In genomic region chr3:158801696-158802398, GRCh38 we compare ENCODE assay signal across 8 cellular contexts. TPM values are rescaled to one million over a fixed set of nuclear protein-coding genes. Genes with fewer than 3 reads are reported as not detected.
DNase-seq lines count a peak whose midpoint lies in the region; ATAC-seq and TF ChIP-seq lines count a peak whose summit lies in the region.

Gene MFSD1 (plus strand): TSS chr3:158802054. CDS start chr3:158802153, 99 bp downstream.

- peaks cover 39% of the 10 kb centered on the region for H3K4me1 Mint-ChIP-seq in CD14-positive monocyte
- peaks cover 29% of the 10 kb centered on the region for H3K4me1 Mint-ChIP-seq in dendritic cell treated with granulocyte-macrophage colony-stimulating factor and Interleukin-4, amounts not matched to agents 40 ng/mL and 50 ng/mL, for 4 days (ENCODE audit: low read depth)

- H3K36me3 Mint-ChIP-seq in CD14-positive monocyte = peaks cover 19 to 25% of the 10 kb centered on the region in 2 donors
- H3K36me3 Mint-ChIP-seq in dendritic cell treated with granulocyte-macrophage colony-stimulating factor and Interleukin-4, amounts not matched to agents 40 ng/mL and 50 ng/mL, for 4 days (ENCODE audit: low read depth) = peaks cover 41% of the 10 kb centered on the region

- intact Hi-C loops in CD14-positive monocyte (cut with micrococcal nuclease) = no loop called here
- intact Hi-C loops in dendritic cell treated with granulocyte-macrophage colony-stimulating factor and Interleukin-4, amounts not matched to agents 40 ng/mL and 50 ng/mL, for 4 days (cut with micrococcal nuclease) = loop anchor here (1.0 to 10.0 kb wide), 2 partner anchors 8 to 1647 kb away; no protein-coding TSS in a partner anchor
- intact Hi-C loops in left lung (cut with DNase I) = no loop called here

- H3K27me3 Mint-ChIP-seq in CD14-positive monocyte (ENCODE audit: low read depth in 3 of 3) = peaks cover 0 to 3% (median 1%) of the 10 kb centered on the region in 3 donors
- peaks cover 1% of the 10 kb centered on the region for H3K27me3 Mint-ChIP-seq in dendritic cell treated with granulocyte-macrophage colony-stimulating factor and Interleukin-4, amounts not matched to agents 40 ng/mL and 50 ng/mL, for 4 days

- peaks cover 0 to 49% of the 10 kb centered on the region in 2 donors for H3K4me1 ChIP-seq in left lung

- ATAC-seq in GM19397 (IDR thresholded peaks at IDR 0.05; ENCODE audit: unreplicated experiment) = peak; percentile 99
- ATAC-seq in HG03565 (IDR thresholded peaks at IDR 0.05; ENCODE audit: unreplicated experiment) = peak; percentile 98
- ATAC-seq in left lung = peak; percentile 98

- TF ChIP-seq CTCF in CD14-positive monocyte (IDR thresholded peaks at IDR 0.05) (no peak), left lung (IDR thresholded peaks at IDR 0.05) (no peak)

- peak within 1 kb of the TSS; percentile 97 to 99 (median 98) for H3K27ac Mint-ChIP-seq in CD14-positive monocyte
- peak within 1 kb of the TSS; percentile 96 for H3K27ac Mint-ChIP-seq in dendritic cell treated with granulocyte-macrophage colony-stimulating factor and Interleukin-4, amounts not matched to agents 40 ng/mL and 50 ng/mL, for 4 days

- peak within 1 kb of the TSS; percentile 93 to 94 for H3K4me3 Mint-ChIP-seq in CD14-positive monocyte
- H3K4me3 Mint-ChIP-seq in dendritic cell treated with granulocyte-macrophage colony-stimulating factor and Interleukin-4, amounts not matched to agents 40 ng/mL and 50 ng/mL, for 4 days = peak within 1 kb of the TSS; percentile 85

- H3K4me3 ChIP-seq in left lung = peak within 1 kb of the TSS; percentile 78 to 94

- H3K27me3 ChIP-seq in left lung = peaks cover 0 to 3% of the 10 kb centered on the region in 2 donors

- no peaks in the 10 kb centered on the region for H3K9me3 ChIP-seq in left lung

- H3K9me3 Mint-ChIP-seq in CD14-positive monocyte = peaks cover 0 to 2% (median 0%) of the 10 kb centered on the region in 7 donors
- H3K9me3 Mint-ChIP-seq in dendritic cell treated with granulocyte-macrophage colony-stimulating factor and Interleukin-4, amounts not matched to agents 40 ng/mL and 50 ng/mL, for 4 days = no peaks in the 10 kb centered on the region

- peaks cover 0 to 21% of the 10 kb centered on the region in 2 donors for H3K36me3 ChIP-seq in left lung

- peak; percentile 99 for DNase-seq in CD14-positive monocyte (ENCODE audit: low spot score)
- DNase-seq in NCI-H774 (lab: John Stamatoyannopoulos, UW) = peak; percentile 86
- peak; percentile 75 to 78 for DNase-seq in activated CD4-positive, alpha-beta T cell treated with anti-CD3 and anti-CD28 coated beads, Interleukin-2, amount 50 U/mL, for 4 hours
- peak; percentile 97 to 100 for DNase-seq in left lung
- DNase-seq in stimulated activated CD4-positive, alpha-beta T cell treated with anti-CD3 and anti-CD28 coated beads, Interleukin-2, amount 100 ng/mL, for 48 hours = peak; percentile 82 to 83

- peak within 1 kb of the TSS; percentile 90 to 97 for H3K27ac ChIP-seq in left lung

RNA-seq across cellular contexts. Expression of gene MFSD1, which starts in this region (rescaled TPM):
- polyA plus RNA-seq in CD14-positive monocyte = 100 to 1,000 TPM; 225 to 262 TPM
- total RNA-seq in left lung = 100 to 1,000 TPM in 1 of 2 donors, 10 to 100 TPM in 1; 86.4 to 134 TPM

Comparison
In these comparisons a context has a peak if more than half of its experiments do, and no peak if none do; other contexts are left out.
1. Peak in every context shown above with its lines: DNase-seq, ATAC-seq, H3K4me3 ChIP-seq and H3K27ac ChIP-seq.